In genomic region chr7:149196705-149197171, GRCh38 we compare ENCODE assay signal across 8 cellular contexts. TPM values are rescaled to one million over a fixed set of nuclear protein-coding genes. Genes with fewer than 3 reads are reported as not detected.
DNase-seq lines count a peak whose midpoint lies in the region; ATAC-seq lines count a peak whose summit lies in the region.

No MANE protein-coding gene starts in this region.

- 46% methylated on average over 7 of the region's 7 CpGs for WGBS in thymus

- peak overlapping the region; percentile 99 for H3K9ac ChIP-seq in adipocyte (ENCODE audit: low read length)

- H3K4me1 ChIP-seq in adipocyte (ENCODE audit: control insufficient read depth, insufficient read depth, low read length) = peaks cover 16% of the 10 kb centered on the region
- peaks cover 9% of the 10 kb centered on the region for H3K4me1 ChIP-seq in thymus (ENCODE audit: control insufficient read depth, insufficient read depth, low read length)

- H3K36me3 ChIP-seq in adipocyte (ENCODE audit: control insufficient read depth, insufficient read depth, low read length, severe bottlenecking) (peaks cover 36% of the 10 kb centered on the region), thymus (ENCODE audit: control insufficient read depth, insufficient read depth) (peaks cover 31% of the 10 kb centered on the region)

- no peaks in the 10 kb centered on the region for H3K27me3 ChIP-seq in adipocyte (replicated peaks; ENCODE audit: control insufficient read depth, insufficient read depth, low read length)
- H3K27me3 ChIP-seq in thymus (ENCODE audit: control insufficient read depth, insufficient read depth) = no peaks in the 10 kb centered on the region

- peak; percentile 10 for DNase-seq in activated T-cell treated with anti-CD3 and anti-CD28 coated beads for 24 hours (ENCODE audit: low read depth)
- no peak for DNase-seq in activated T-cell treated with anti-CD3 and anti-CD28 coated beads for 4 hours
- peak; percentile 49 for DNase-seq in HuH-7.5 (ENCODE audit: low spot score)
- DNase-seq in adipocyte (ENCODE audit: low read depth) = peak; percentile 47
- no peak for DNase-seq in left lobe of liver (ENCODE audit: low spot score)
- no peak for DNase-seq in NCI-H446 treated with DMSO at 0.1 percent for 48 hours (lab: John Stamatoyannopoulos, UW)

- ATAC-seq in left lobe of liver (peak; percentile 20), HG03108 (IDR thresholded peaks at IDR 0.05; ENCODE audit: unreplicated experiment) (no peak)

- H3K9me3 ChIP-seq in adipocyte (ENCODE audit: control insufficient read depth, low read length) (no peaks in the 10 kb centered on the region), thymus (ENCODE audit: control insufficient read depth) (no peaks in the 10 kb centered on the region)

- H3K27ac ChIP-seq in thymus (ENCODE audit: low read depth) = no peak overlapping the region

- H3K4me3 ChIP-seq in adipocyte (ENCODE audit: low read length) (peak overlapping the region; percentile 95), thymus (ENCODE audit: low read length) (peak overlapping the region; percentile 98)

RNA-seq across cellular contexts. Expression of gene ZNF282, which starts 1.4 kb away (rescaled TPM):
- total RNA-seq in left lobe of liver = 14.1 TPM
- polyA plus RNA-seq in thymus = 13.0 TPM

RNA-seq across cellular contexts. Expression of gene ZNF212, which starts 42.7 kb away (rescaled TPM):
- 6.0 TPM for total RNA-seq in left lobe of liver
- polyA plus RNA-seq in thymus = 16.7 TPM

RNA-seq across cellular contexts. Expression of gene ZNF398, which starts 49.5 kb away (rescaled TPM):
- total RNA-seq in left lobe of liver = 6.6 TPM
- polyA plus RNA-seq in thymus = 4.5 TPM

Comparison
In these comparisons a context has a peak if more than half of its experiments do, and no peak if none do; other contexts are left out.
1. DNase-seq: peak in activated T-cell treated with anti-CD3 and anti-CD28 coated beads for 24 hours (single experiment), HuH-7.5 (single experiment) and adipocyte (single experiment); none in activated T-cell treated with anti-CD3 and anti-CD28 coated beads for 4 hours (single experiment), left lobe of liver (single experiment) and NCI-H446 treated with DMSO at 0.1 percent for 48 hours (single experiment).